9 cellular contexts compared by ENCODE assay signal in genomic region chr7:142338633-142339501, GRCh38.
DNase-seq lines count a peak whose midpoint lies in the region; ATAC-seq, FAIRE-seq and TF ChIP-seq lines count a peak whose summit lies in the region.
"Had no signal": no experiment of that assay in that cellular context is flagged by ENCODE, and none has a peak within 500 bp of the region (broad histone marks: within the 10 kb centered on the region; RNA-seq: fewer than 3 reads in every experiment).

No MANE protein-coding gene starts in this region.

- no peak overlapping the region for H3K4me3 ChIP-seq in bronchial epithelial cell (ENCODE audit: low read depth, low read length)
- H3K4me3 ChIP-seq: right lobe of liver had no signal

- no peaks in the 10 kb centered on the region for H3K36me3 ChIP-seq in bronchial epithelial cell (ENCODE audit: control insufficient read depth, insufficient read depth, low read length)
- H3K36me3 ChIP-seq: right lobe of liver had no signal

- peaks cover 2% of the 10 kb centered on the region for H3K27me3 ChIP-seq in bronchial epithelial cell (ENCODE audit: control insufficient read depth, insufficient read depth, low read length)
- H3K27me3 ChIP-seq: right lobe of liver had no signal

- no peak for FAIRE-seq in bronchial epithelial cell (lab: Jason Lieb, UNC)

- ATAC-seq in GM19452 (IDR thresholded peaks at IDR 0.05; ENCODE audit: unreplicated experiment) = no peak

- in situ Hi-C loops in GM13976 (cut with MboI; ENCODE audit: low sequenced_read_pairs, unreplicated experiment) = no loop called here

- DNase-seq in SHP77 (lab: John Stamatoyannopoulos, UW) = peak; percentile 30 to 46
- no peak for DNase-seq in SHP77 treated with DMSO at 0.1 percent for 48 hours (lab: John Stamatoyannopoulos, UW)
- peak; percentile 5 for DNase-seq in NCI-H2107 (lab: John Stamatoyannopoulos, UW)
- DNase-seq in bronchial epithelial cell (ENCODE audit: low read depth) = peak; percentile 19
- peak; percentile 29 for DNase-seq in retina
- no peak for DNase-seq in GM13976 (ENCODE audit: low spot score)
- no peak for DNase-seq in stimulated activated CD8-positive, alpha-beta memory T cell treated with anti-CD3 and anti-CD28 coated beads, Interleukin-4, amount 100 ng/mL, for 48 hours
- DNase-seq: right lobe of liver had no signal

- TF ChIP-seq CTCF in bronchial epithelial cell (IDR thresholded peaks at IDR 0.05; ENCODE audit: insufficient read depth, low read length, severe bottlenecking) = peak; percentile 52
- no peak for TF ChIP-seq CTCF in GM13976 (IDR thresholded peaks at IDR 0.05; ENCODE audit: borderline replicate concordance, control extremely low read depth, extremely low read depth, insufficient read depth, missing control alignments)

Comparison
In these comparisons a context has a peak if more than half of its experiments do, and no peak if none do; other contexts are left out.
1. DNase-seq: peak in SHP77 (2 of 2), NCI-H2107 (single experiment), bronchial epithelial cell (single experiment) and retina (single experiment); none in SHP77 treated with DMSO at 0.1 percent for 48 hours (single experiment), GM13976 (single experiment) and stimulated activated CD8-positive, alpha-beta memory T cell treated with anti-CD3 and anti-CD28 coated beads, Interleukin-4, amount 100 ng/mL, for 48 hours (single experiment).